In the genomic region with DNA sequence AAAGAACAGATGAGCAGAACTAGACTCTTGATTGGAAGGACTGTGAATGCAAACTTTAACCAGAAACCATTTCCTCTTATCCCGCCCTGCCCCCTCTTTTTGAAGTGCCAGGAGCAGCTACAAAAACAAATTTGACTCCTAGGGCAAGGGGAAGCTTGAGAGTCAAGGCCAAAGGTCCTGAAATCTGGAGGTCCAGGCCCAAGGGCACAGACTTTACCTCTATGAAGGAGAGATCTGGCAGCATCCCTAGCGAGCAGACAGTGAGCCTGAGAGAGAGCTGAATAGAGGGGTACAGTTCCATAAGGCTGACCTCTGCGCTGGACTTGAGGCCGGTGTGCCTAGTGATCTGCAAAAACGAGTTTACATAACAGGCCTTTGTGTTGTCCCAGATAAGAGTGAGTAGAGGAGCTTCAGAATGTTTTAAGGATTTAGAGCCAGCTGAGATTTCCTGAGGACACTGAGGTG, we compare ENCODE assay signal across 11 cellular contexts. TPM values are rescaled to one million over a fixed set of nuclear protein-coding genes. Genes with fewer than 3 reads are reported as not detected.
A peak's percentile ranks its signal among the peaks of the same experiment; 100 is the strongest.
DNase-seq lines count a peak whose midpoint lies in the region; ATAC-seq lines count a peak whose summit lies in the region.
"Had no signal": no experiment of that assay in that cellular context is flagged by ENCODE, and none has a peak within 500 bp of the region (broad histone marks: within the 10 kb centered on the region; RNA-seq: fewer than 3 reads in every experiment).

No MANE protein-coding gene starts in this region.

- H2BK120ac ChIP-seq in mesendoderm (ENCODE audit: low read depth, low read length) = no peak overlapping the region

- no peak overlapping the region for H2BK5ac ChIP-seq in mesendoderm (ENCODE audit: low read length)

- peak; percentile 27 for DNase-seq in CD1c-positive myeloid dendritic cell (ENCODE audit: extremely low spot score)
- DNase-seq in activated T-helper 2 cell treated with anti-CD3 and anti-CD28 coated beads, Interferon-gamma antibody, Interleukin-2, Interleukin-4, amounts not matched to agents 10 μg/mL and 5 μg/mL and 100 μg/mL, durations not matched to agents 14 hours and 24 hours and 36 hours (ENCODE audit: low spot score) = no peak
- peak; percentile 63 for DNase-seq in mesendoderm
- no peak for DNase-seq in Karpas-422
- no peak for DNase-seq in occipital lobe (lab: John Stamatoyannopoulos, UW)
- DNase-seq in left colon = no peak
- DNase-seq: left lung, NCI-H1092 treated with DMSO at 0.1 percent for 48 hours had no signal

- H3K4me1 Mint-ChIP-seq in activated T-helper 2 cell treated with anti-CD3 and anti-CD28 coated beads, Interferon-gamma antibody, Interleukin-2, Interleukin-4, amounts not matched to agents 10 μg/mL and 5 μg/mL and 100 μg/mL, durations not matched to agents 14 hours and 24 hours and 36 hours (ENCODE audit: low read depth) = peaks cover 65% of the 10 kb centered on the region

- H3K9me3 Mint-ChIP-seq in activated T-helper 2 cell treated with anti-CD3 and anti-CD28 coated beads, Interferon-gamma antibody, Interleukin-2, Interleukin-4, amounts not matched to agents 10 μg/mL and 5 μg/mL and 100 μg/mL, durations not matched to agents 14 hours and 24 hours and 36 hours = no peaks in the 10 kb centered on the region

- WGBS in mesendoderm (ENCODE audit: extremely low coverage, insufficient coverage, low lambda C conversion rate) = no CpG with 5 or more reads among the region's 5 CpGs

- H3K56ac ChIP-seq in mesendoderm (ENCODE audit: low read length) = peak overlapping the region; percentile 73

- H4K5ac ChIP-seq in mesendoderm (ENCODE audit: low read length) = no peak overlapping the region

- no peak overlapping the region for H2BK15ac ChIP-seq in mesendoderm (replicated peaks; ENCODE audit: low read depth)

- H3K18ac ChIP-seq in mesendoderm (ENCODE audit: low read length) = peak overlapping the region; percentile 43

- H3K4me3 ChIP-seq in HUES48 (ENCODE audit: low read depth, low read length) = peak overlapping the region; percentile 14; the same call in 1 of the 2 replicates
- no peak overlapping the region for H3K4me3 ChIP-seq in mesendoderm (ENCODE audit: low read length)
- no peak overlapping the region for H3K4me3 ChIP-seq in Karpas-422 (ENCODE audit: low read length)
- H3K4me3 ChIP-seq: left lung had no signal

- H3K27ac Mint-ChIP-seq in activated T-helper 2 cell treated with anti-CD3 and anti-CD28 coated beads, Interferon-gamma antibody, Interleukin-2, Interleukin-4, amounts not matched to agents 10 μg/mL and 5 μg/mL and 100 μg/mL, durations not matched to agents 14 hours and 24 hours and 36 hours = peak overlapping the region; percentile 77

- intact Hi-C loops in activated T-helper 2 cell treated with anti-CD3 and anti-CD28 coated beads, Interferon-gamma antibody, Interleukin-2, Interleukin-4, amounts not matched to agents 10 μg/mL and 5 μg/mL and 100 μg/mL, durations not matched to agents 14 hours and 24 hours and 36 hours (cut with micrococcal nuclease) = loop anchor here (5.0 to 10.0 kb wide), 5 partner anchors 49 to 392 kb away; partner anchors contain the start of genes ACAD9 and RAB7A
- intact Hi-C loops in left colon (cut with DNase I, micrococcal nuclease) = no loop called here

- H3K36me3 ChIP-seq in HUES48 (ENCODE audit: control insufficient read depth, insufficient read depth, low read length) = no peaks in the 10 kb centered on the region
- H3K36me3 ChIP-seq in mesendoderm (ENCODE audit: control insufficient read depth, insufficient read depth, low read length) = no peaks in the 10 kb centered on the region
- no peaks in the 10 kb centered on the region for H3K36me3 ChIP-seq in Karpas-422 (ENCODE audit: insufficient read depth, low read length)

- H2AK5ac ChIP-seq in mesendoderm (ENCODE audit: low read length) = no peak overlapping the region

- H3K79me1 ChIP-seq in mesendoderm (ENCODE audit: low read length) = peaks cover 29% of the 10 kb centered on the region

- H3K27me3 Mint-ChIP-seq in activated T-helper 2 cell treated with anti-CD3 and anti-CD28 coated beads, Interferon-gamma antibody, Interleukin-2, Interleukin-4, amounts not matched to agents 10 μg/mL and 5 μg/mL and 100 μg/mL, durations not matched to agents 14 hours and 24 hours and 36 hours (ENCODE audit: low read depth) = no peaks in the 10 kb centered on the region

- no peak overlapping the region for H4K8ac ChIP-seq in mesendoderm (ENCODE audit: low read depth, low read length)

- H3K79me2 ChIP-seq in mesendoderm (ENCODE audit: control insufficient read depth, insufficient read depth, low read length) (peaks cover 45% of the 10 kb centered on the region), Karpas-422 (ENCODE audit: low read length) (no peaks in the 10 kb centered on the region)

- peak overlapping the region; percentile 83 for H3K27ac ChIP-seq in HUES48 (ENCODE audit: low read depth, low read length)
- H3K27ac ChIP-seq in mesendoderm (ENCODE audit: low read depth, low read length) = peak overlapping the region; percentile 73
- no peak overlapping the region for H3K27ac ChIP-seq in Karpas-422 (ENCODE audit: low read length)

- no peak overlapping the region for H3K23ac ChIP-seq in mesendoderm (ENCODE audit: low read length)

- no peaks in the 10 kb centered on the region for H3K27me3 ChIP-seq in HUES48 (ENCODE audit: control insufficient read depth, insufficient read depth, low read length)
- no peaks in the 10 kb centered on the region for H3K27me3 ChIP-seq in mesendoderm (ENCODE audit: insufficient read depth, low read length, poor library complexity)
- no peaks in the 10 kb centered on the region for H3K27me3 ChIP-seq in Karpas-422 (ENCODE audit: low read length)
- H3K27me3 ChIP-seq: left lung had no signal

- peaks cover 43% of the 10 kb centered on the region for H3K4me1 ChIP-seq in HUES48 (ENCODE audit: control insufficient read depth, insufficient read depth, low read length)
- H3K4me1 ChIP-seq in mesendoderm (ENCODE audit: control insufficient read depth, low read depth, low read length) = peaks cover 14% of the 10 kb centered on the region
- peaks cover 24% of the 10 kb centered on the region for H3K4me1 ChIP-seq in Karpas-422 (ENCODE audit: low read length)

- H3K4ac ChIP-seq in mesendoderm (ENCODE audit: low read depth, low read length) = no peak overlapping the region

- H3K4me3 Mint-ChIP-seq in activated T-helper 2 cell treated with anti-CD3 and anti-CD28 coated beads, Interferon-gamma antibody, Interleukin-2, Interleukin-4, amounts not matched to agents 10 μg/mL and 5 μg/mL and 100 μg/mL, durations not matched to agents 14 hours and 24 hours and 36 hours (ENCODE audit: low read depth) = peak overlapping the region; percentile 69

- no peak overlapping the region for H3K9ac ChIP-seq in HUES48 (ENCODE audit: low read depth, low read length)
- H3K9ac ChIP-seq in mesendoderm (ENCODE audit: low read length) = peak overlapping the region; percentile 45
- no peak overlapping the region for H3K9ac ChIP-seq in Karpas-422 (ENCODE audit: low read length)

- no peaks in the 10 kb centered on the region for H3K9me3 ChIP-seq in HUES48 (ENCODE audit: control insufficient read depth, insufficient read depth, low read length)
- no peaks in the 10 kb centered on the region for H3K9me3 ChIP-seq in Karpas-422 (ENCODE audit: low read length)
- H3K9me3 ChIP-seq: left lung had no signal

- ATAC-seq in left colon (no peak), GM18520 (IDR thresholded peaks at IDR 0.05; ENCODE audit: unreplicated experiment) (no peak)
- ATAC-seq: left lung had no signal

- H2AFZ ChIP-seq in Karpas-422 (ENCODE audit: low read length) = no peak overlapping the region

- H3K4me2 ChIP-seq in mesendoderm (ENCODE audit: low read length) = peak overlapping the region; percentile 2
- no peak overlapping the region for H3K4me2 ChIP-seq in Karpas-422 (ENCODE audit: low read depth, low read length, poor library complexity, severe bottlenecking)

- H3K36me3 Mint-ChIP-seq in activated T-helper 2 cell treated with anti-CD3 and anti-CD28 coated beads, Interferon-gamma antibody, Interleukin-2, Interleukin-4, amounts not matched to agents 10 μg/mL and 5 μg/mL and 100 μg/mL, durations not matched to agents 14 hours and 24 hours and 36 hours (ENCODE audit: low read depth) = peaks cover 72% of the 10 kb centered on the region

- peaks cover 9% of the 10 kb centered on the region; the same call in 1 of the 2 replicates for H4K20me1 ChIP-seq in Karpas-422 (ENCODE audit: insufficient read depth, low read depth, low read length)

- no peaks in the 10 kb centered on the region for H3K9me2 ChIP-seq in Karpas-422 (replicated peaks; ENCODE audit: insufficient read depth, low read length)

RNA-seq across cellular contexts. Expression of gene RAB43, which starts 5.1 kb away (rescaled TPM):
- total RNA-seq in activated T-helper 2 cell treated with anti-CD3 and anti-CD28 coated beads, Interferon-gamma antibody, Interleukin-2, Interleukin-4, amounts not matched to agents 10 μg/mL and 5 μg/mL and 100 μg/mL, durations not matched to agents 14 hours and 24 hours and 36 hours = 30.7 and 32.1 TPM in 2 replicates
- 9.3 TPM for polyA plus RNA-seq in mesendoderm (2013, experiment 1 of 2)
- 8.6 TPM for polyA plus RNA-seq in mesendoderm (2013, experiment 2 of 2)
- 0.72 TPM in 1 of 2 replicates, not detected in the other for total RNA-seq in Karpas-422 (2014; rRNA removed; shearing (Covaris generic); ENCODE audit: low replicate concordance)
- total RNA-seq in occipital lobe = 3.3 TPM
- 10 to 100 TPM; 28.7 to 30.4 TPM for total RNA-seq in left colon

RNA-seq across cellular contexts. Expression of gene ISY1, which starts 44.3 kb away (rescaled TPM):
- total RNA-seq in activated T-helper 2 cell treated with anti-CD3 and anti-CD28 coated beads, Interferon-gamma antibody, Interleukin-2, Interleukin-4, amounts not matched to agents 10 μg/mL and 5 μg/mL and 100 μg/mL, durations not matched to agents 14 hours and 24 hours and 36 hours = 71.4 and 78.0 TPM in 2 replicates
- polyA plus RNA-seq in mesendoderm (2013, experiment 1 of 2) = 15.1 TPM
- polyA plus RNA-seq in mesendoderm (2013, experiment 2 of 2) = 15.1 TPM
- 23.1 and 29.9 TPM in 2 replicates for total RNA-seq in Karpas-422 (2014; rRNA removed; shearing (Covaris generic); ENCODE audit: low replicate concordance)
- total RNA-seq in occipital lobe (16.8 TPM), left colon (10 to 100 TPM; 27.0 to 32.0 TPM)

RNA-seq across cellular contexts. Expression of gene GP9, which starts 55.9 kb away (rescaled TPM):
- total RNA-seq in activated T-helper 2 cell treated with anti-CD3 and anti-CD28 coated beads, Interferon-gamma antibody, Interleukin-2, Interleukin-4, amounts not matched to agents 10 μg/mL and 5 μg/mL and 100 μg/mL, durations not matched to agents 14 hours and 24 hours and 36 hours = not detected in 2 replicates
- not detected for polyA plus RNA-seq in mesendoderm (2013, experiment 1 of 2)
- not detected for polyA plus RNA-seq in mesendoderm (2013, experiment 2 of 2)
- not detected in 2 replicates for total RNA-seq in Karpas-422 (2014; rRNA removed; shearing (Covaris generic); ENCODE audit: low replicate concordance)
- not detected for total RNA-seq in occipital lobe
- under 1 TPM; 0.39 to 0.55 TPM for total RNA-seq in left colon
- polyA plus RNA-seq: esophagus had no signal

Comparison
In these comparisons a context has a peak if more than half of its experiments do, and no peak if none do; other contexts are left out.
1. DNase-seq: peak in CD1c-positive myeloid dendritic cell (single experiment) and mesendoderm (single experiment); none in activated T-helper 2 cell treated with anti-CD3 and anti-CD28 coated beads, Interferon-gamma antibody, Interleukin-2, Interleukin-4, amounts not matched to agents 10 μg/mL and 5 μg/mL and 100 μg/mL, durations not matched to agents 14 hours and 24 hours and 36 hours (single experiment), Karpas-422 (single experiment), occipital lobe (single experiment) and left colon (0 of 2).